26 cellular contexts compared by ENCODE assay signal in genomic region chr3:51997172-51997571, GRCh38. TPM values are rescaled to one million over a fixed set of nuclear protein-coding genes. Genes with fewer than 3 reads are reported as not detected.
A peak's percentile ranks its signal among the peaks of the same experiment; 100 is the strongest.
DNase-seq lines count a peak whose midpoint lies in the region; ATAC-seq, FAIRE-seq and TF ChIP-seq lines count a peak whose summit lies in the region.
"Had no signal": no experiment of that assay in that cellular context is flagged by ENCODE, and none has a peak within 500 bp of the region (broad histone marks: within the 10 kb centered on the region; RNA-seq: fewer than 3 reads in every experiment).

No MANE protein-coding gene starts in this region.

- POLR2A ChIA-PET in H1 (lab: Charles Lee; ENCODE audit: partially characterized antibody), result interaction anchor here (1.2 to 1.5 kb wide), 4 partner anchors 14 to 56 kb away, joined by 3 to 8 read pairs (median 4); partner anchors contain the start of gene ACY1

- H3K79me1 ChIP-seq in H1 (ENCODE audit: low read depth, low read length), result peaks cover 4% of the 10 kb centered on the region

- peaks cover 32% of the 10 kb centered on the region for H3K36me3 Mint-ChIP-seq in activated T-cell treated with anti-CD3 and anti-CD28 coated beads, Interleukin-2, amount 50 U/mL, for 4 hours (ENCODE audit: insufficient read depth)
- H3K36me3 Mint-ChIP-seq in IgD-negative memory B cell (no peaks in the 10 kb centered on the region), nephron progenitor cell (ENCODE audit: low read depth) (peaks cover 36% of the 10 kb centered on the region)

- H2BK12ac ChIP-seq in H1 (ENCODE audit: low read depth, low read length), result no peak overlapping the region

- no peaks in the 10 kb centered on the region; a peak in 1 of 7 replicates for H3K27me3 ChIP-seq in H1 (replicated peaks in 1 of 4; ENCODE audit: control insufficient read depth in 3 of 4, extremely low read depth in 1 of 4, insufficient read depth in 3 of 4, low read length in 3 of 4)
- H3K27me3 ChIP-seq: ascending aorta, gastrocnemius medialis, tibial nerve had no signal

- TF ChIP-seq POLR2A in H1 (IDR thresholded peaks at IDR 0.05; ENCODE audit: control extremely low read depth in 1 of 2, low read depth in 2 of 2, low read length in 2 of 2), result no peak

- H3K36me3 ChIP-seq in H1 (ENCODE audit: control insufficient read depth in 2 of 4, insufficient read depth in 4 of 4, low read length in 3 of 4), result peaks cover 17 to 30% (median 24%) of the 10 kb centered on the region in 4 experiments

- H3K23ac ChIP-seq in H1 (ENCODE audit: insufficient read length), result no peak overlapping the region

- H2BK5ac ChIP-seq in H1 (ENCODE audit: low read depth, low read length), result no peak overlapping the region

- no peak overlapping the region for H4K5ac ChIP-seq in H1 (ENCODE audit: insufficient read length, low read depth, low read length)

- no peak overlapping the region for H2AK5ac ChIP-seq in H1 (ENCODE audit: low read depth, low read length)

- peaks cover 5% of the 10 kb centered on the region; the same call in 1 of the 2 replicates for H3K23me2 ChIP-seq in H1 (ENCODE audit: low read depth, low read length)

- H2BK20ac ChIP-seq in H1 (ENCODE audit: low read length), result no peak overlapping the region

- no peak overlapping the region for H3K56ac ChIP-seq in H1 (replicated peaks; ENCODE audit: insufficient read length, low read depth, low read length)

- TF ChIP-seq CTCF in H1 (IDR thresholded peaks at IDR 0.05; ENCODE audit: control extremely low read depth in 1 of 3, insufficient read depth in 1 of 3, low read depth in 1 of 3, low read length in 3 of 3) (no peak), nephron progenitor cell (IDR thresholded peaks at IDR 0.05) (no peak)

- no peaks in the 10 kb centered on the region for H3K27me3 Mint-ChIP-seq in activated T-cell treated with anti-CD3 and anti-CD28 coated beads, Interleukin-2, amount 50 U/mL, for 4 hours (ENCODE audit: low read depth)
- H3K27me3 Mint-ChIP-seq in IgD-negative memory B cell (no peaks in the 10 kb centered on the region), nephron progenitor cell (ENCODE audit: low read depth, poor library complexity) (peaks cover 20% of the 10 kb centered on the region)
- H3K27me3 Mint-ChIP-seq: activated naive CD4-positive, alpha-beta T cell treated with anti-CD3 and anti-CD28 coated beads, Interleukin-2, amount 50 U/mL, for 24 hours had no signal

- no peak for TF ChIP-seq EP300 in H1 (IDR thresholded peaks at IDR 0.05; ENCODE audit: borderline replicate concordance in 1 of 2, low read depth in 2 of 2, low read length in 2 of 2)

- no peaks in the 10 kb centered on the region for H3K9me3 ChIP-seq in H1 (ENCODE audit: insufficient read depth in 2 of 2, low read depth in 1 of 2, low read length in 1 of 2)
- H3K9me3 ChIP-seq: A549, ascending aorta, gastrocnemius medialis, tibial nerve had no signal

- H2AFZ ChIP-seq in H1 (ENCODE audit: low read length), result no peak overlapping the region

- no peak overlapping the region for H3K9ac ChIP-seq in H1 (replicated peaks in 1 of 4; ENCODE audit: extremely low read depth in 1 of 4, low read depth in 3 of 4, low read length in 3 of 4)

- no peak overlapping the region for H3K18ac ChIP-seq in H1 (ENCODE audit: extremely low read depth, low read length)

- 83% methylated on average over 2 of the region's 2 CpGs; no CpG with 5 or more reads in 1 of the 2 experiments for WGBS in H1 (ENCODE audit: extremely low coverage in 1 of 2, insufficient coverage in 1 of 2, insufficient read length in 1 of 2, insufficient replicate concordance in 2 of 2, low coverage in 1 of 2, low lambda C conversion rate in 2 of 2, missing lambda C conversion rate in 1 of 2), 2 experiments

- no peak for ATAC-seq in activated T-cell treated with anti-CD3 and anti-CD28 coated beads, Interleukin-2, amount 50 U/mL, for 4 hours
- ATAC-seq: A549, gastrocnemius medialis had no signal

- H2BK15ac ChIP-seq in H1 (ENCODE audit: low read length), result peak overlapping the region; percentile 76; the same call in 1 of the 2 replicates

- FAIRE-seq in H1 (lab: Jason Lieb, UNC), result no peak
- no peak for FAIRE-seq in HTR-8/SVneo (lab: Jason Lieb, UNC)
- FAIRE-seq: A549, GM19239, RCC 7860, small intestine had no signal

- H3K14ac ChIP-seq in H1 (ENCODE audit: insufficient read length), result no peak overlapping the region

- H4K20me1 ChIP-seq in H1 (replicated peaks in 1 of 2; ENCODE audit: control insufficient read depth in 1 of 2, insufficient read depth in 2 of 2, low read length in 2 of 2), result peaks cover under 1 to 6% of the 10 kb centered on the region in 2 experiments

- no peak for TF ChIP-seq RAD21 in H1 (IDR thresholded peaks at IDR 0.05 in 1 of 2, conservative IDR thresholded peaks at IDR 0.05 in 1 of 2; ENCODE audit: low read depth in 2 of 2, low read length in 2 of 2)

- CTCF ChIA-PET in H1 (lab: Charles Lee; ENCODE audit: partially characterized antibody), result interaction anchor here (0.7 to 2.6 kb wide), 6 partner anchors 15 to 381 kb away, joined by 3 to 13 read pairs (median 6); no protein-coding TSS in a partner anchor

- H3K27ac Mint-ChIP-seq in IgD-negative memory B cell (peak overlapping the region in 2 of 3 donors; percentile 18 to 73), nephron progenitor cell (no peak overlapping the region)
- H3K27ac Mint-ChIP-seq: activated T-helper 2 cell treated with anti-CD3 and anti-CD28 coated beads, Interferon-gamma antibody, Interleukin-2, Interleukin-4, amounts not matched to agents 10 μg/mL and 5 μg/mL and 100 μg/mL, durations not matched to agents 14 hours and 24 hours and 36 hours; T-helper 2 cell treated with Interferon-gamma antibody and Interleukin-4, amounts not matched to agents 5 μg/mL and 100 μg/mL, for 36 hours had no signal

- peak overlapping the region; percentile 53 for H3K4me3 Mint-ChIP-seq in activated T-cell treated with anti-CD3 and anti-CD28 coated beads, Interleukin-2, amount 50 U/mL, for 4 hours
- H3K4me3 Mint-ChIP-seq in IgD-negative memory B cell (peak overlapping the region; percentile 32 to 80 (median 34)), nephron progenitor cell (peak overlapping the region; percentile 58)
- H3K4me3 Mint-ChIP-seq: activated naive CD4-positive, alpha-beta T cell treated with anti-CD3 and anti-CD28 coated beads, Interleukin-2, amount 50 U/mL, for 24 hours had no signal

- H3K4me2 ChIP-seq in H1 (ENCODE audit: insufficient read depth in 1 of 2, low read depth in 2 of 2, low read length in 2 of 2), result no peak overlapping the region; a peak in 1 of 4 replicates
- H3K4me2 ChIP-seq: A549 had no signal

- no peak for DNase-seq in activated T-cell treated with anti-CD3 and anti-CD28 coated beads, Interleukin-2, amount 50 U/mL, for 4 hours
- DNase-seq in activated T-cell treated with anti-CD3 and anti-CD28 coated beads for 4 hours (no peak), H1 (ENCODE audit: low read depth in 1 of 2, low spot score in 2 of 2) (no peak), nephron progenitor cell (no peak), HTR-8/SVneo (ENCODE audit: insufficient read length, low spot score) (no peak), NCI-H128 (lab: John Stamatoyannopoulos, UW; ENCODE audit: unreplicated experiment) (no peak), NCI-H2107 treated with DMSO at 0.1 percent for 48 hours (lab: John Stamatoyannopoulos, UW; ENCODE audit: unreplicated experiment) (no peak)
- DNase-seq: activated CD4-positive, alpha-beta T cell treated with anti-CD3 and anti-CD28 coated beads for 48 hours; AML-193; COR-L47; gastrocnemius medialis; H7; hippocampal formation; NCI-H1105; NCI-H2029; retina; small intestine had no signal

- H3K4me1 Mint-ChIP-seq in activated T-cell treated with anti-CD3 and anti-CD28 coated beads, Interleukin-2, amount 50 U/mL, for 4 hours (ENCODE audit: low read depth), result peaks cover 32% of the 10 kb centered on the region
- H3K4me1 Mint-ChIP-seq in IgD-negative memory B cell, result peaks cover 13 to 24% (median 18%) of the 10 kb centered on the region in 3 donors
- peaks cover 61% of the 10 kb centered on the region for H3K4me1 Mint-ChIP-seq in nephron progenitor cell

- no peak overlapping the region for H3K4ac ChIP-seq in H1 (replicated peaks; ENCODE audit: insufficient read length, low read depth, low read length)

- H3K9me3 Mint-ChIP-seq in activated T-cell treated with anti-CD3 and anti-CD28 coated beads, Interleukin-2, amount 50 U/mL, for 4 hours, result no peaks in the 10 kb centered on the region
- H3K9me3 Mint-ChIP-seq in IgD-negative memory B cell (no peaks in the 10 kb centered on the region), nephron progenitor cell (no peaks in the 10 kb centered on the region)
- H3K9me3 Mint-ChIP-seq: activated naive CD4-positive, alpha-beta T cell treated with anti-CD3 and anti-CD28 coated beads, Interleukin-2, amount 50 U/mL, for 24 hours; activated T-helper 2 cell treated with anti-CD3 and anti-CD28 coated beads, Interferon-gamma antibody, Interleukin-2, Interleukin-4, amounts not matched to agents 10 μg/mL and 5 μg/mL and 100 μg/mL, durations not matched to agents 14 hours and 24 hours and 36 hours; T-helper 2 cell treated with Interferon-gamma antibody and Interleukin-4, amounts not matched to agents 5 μg/mL and 100 μg/mL, for 36 hours had no signal

- no peak overlapping the region for H4K8ac ChIP-seq in H1 (ENCODE audit: extremely low read depth, insufficient read depth, low read length)

- peaks cover 8 to 24% (median 10%) of the 10 kb centered on the region in 4 experiments for H3K4me1 ChIP-seq in H1 (replicated peaks in 1 of 4; ENCODE audit: control insufficient read depth in 3 of 4, insufficient read depth in 4 of 4, low read length in 3 of 4)

- no peak overlapping the region for H4K91ac ChIP-seq in H1 (replicated peaks; ENCODE audit: insufficient read length, low read length)

- no peak overlapping the region for H3K4me3 ChIP-seq in H1 (ENCODE audit: extremely low read depth in 1 of 4, insufficient read depth in 2 of 4, low read depth in 3 of 4, low read length in 4 of 4)
- H3K4me3 ChIP-seq: A549, ascending aorta, gastrocnemius medialis, tibial nerve had no signal

- H3K27ac ChIP-seq in H1 (ENCODE audit: low read depth, low read length), result no peak overlapping the region
- H3K27ac ChIP-seq: A549, ascending aorta, gastrocnemius medialis, tibial nerve had no signal

- peaks cover 0 to 17% of the 10 kb centered on the region in 2 experiments; a peak in 3 of 4 replicates for H3K79me2 ChIP-seq in H1 (ENCODE audit: control insufficient read depth in 1 of 2, insufficient read depth in 2 of 2, low read length in 2 of 2)

- H2BK120ac ChIP-seq in H1 (replicated peaks; ENCODE audit: low read depth, low read length), result no peak overlapping the region

RNA-seq across cellular contexts. Expression of gene RPL29, which starts 1.5 kb away (rescaled TPM):
- 1,000 to 10,000 TPM; 1,732 to 1,841 (median 1,813) TPM for total RNA-seq in activated T-cell treated with anti-CD3 and anti-CD28 coated beads, Interleukin-2, amount 50 U/mL, for 4 hours
- polyA plus RNA-seq in IgD-negative memory B cell, result 1,567 TPM
- total RNA-seq in H1 (2021; fragmentation: NEBNext Ultra II Directional; extraction: Animal tissue kit (Norgen Biotek cat#: 25700)), result 1,467 and 1,476 TPM in 2 replicates
- 2,660 and 3,062 TPM in 2 replicates for polyA plus RNA-seq in H1 (2011; rRNA removed)
- polyA plus RNA-seq in H1 (2011; cell fraction: cytosol; rRNA removed), result 3,021 TPM
- 1,988 TPM for polyA plus RNA-seq in H1 (2011; cell fraction: nucleus; rRNA removed)
- polyA plus RNA-seq in H1 (2012, experiment 1 of 2), result 2,347 to 2,838 TPM (median 2,522 TPM) in 4 replicates
- 3,643 TPM for polyA plus RNA-seq in H1 (2012, experiment 2 of 2)
- 2,053 TPM for polyA plus RNA-seq in H1 (2013, experiment 1 of 2)
- 1,963 TPM for polyA plus RNA-seq in H1 (2013, experiment 2 of 2)
- polyA minus RNA-seq in H1 (2011; rRNA and poly(A)+ RNA removed), result 1,098 and 1,191 TPM in 2 replicates
- polyA minus RNA-seq in H1 (2011; cell fraction: cytosol; rRNA and poly(A)+ RNA removed), result 1,141 TPM
- 716 TPM for polyA minus RNA-seq in H1 (2011; cell fraction: nucleus; rRNA and poly(A)+ RNA removed)

RNA-seq across cellular contexts. Expression of gene ACY1, which starts 13.8 kb away (rescaled TPM):
- total RNA-seq in activated T-cell treated with anti-CD3 and anti-CD28 coated beads, Interleukin-2, amount 50 U/mL, for 4 hours, result 10 to 100 TPM; 47.6 to 58.1 (median 55.9) TPM
- polyA plus RNA-seq in IgD-negative memory B cell, result 18.0 TPM
- 45.5 and 48.3 TPM in 2 replicates for total RNA-seq in H1 (2021; fragmentation: NEBNext Ultra II Directional; extraction: Animal tissue kit (Norgen Biotek cat#: 25700))
- polyA plus RNA-seq in H1 (2011; rRNA removed), result 113 and 189 TPM in 2 replicates
- polyA plus RNA-seq in H1 (2011; cell fraction: cytosol; rRNA removed), result 84.0 TPM
- 135 TPM for polyA plus RNA-seq in H1 (2011; cell fraction: nucleus; rRNA removed)
- 34.5 to 75.6 TPM (median 65.5 TPM) in 4 replicates for polyA plus RNA-seq in H1 (2012, experiment 1 of 2)
- polyA plus RNA-seq in H1 (2012, experiment 2 of 2), result 75.0 TPM
- polyA plus RNA-seq in H1 (2013, experiment 1 of 2), result 33.1 TPM
- polyA plus RNA-seq in H1 (2013, experiment 2 of 2), result 31.7 TPM
- 58.7 and 82.2 TPM in 2 replicates for polyA minus RNA-seq in H1 (2011; rRNA and poly(A)+ RNA removed)
- 40.8 TPM for polyA minus RNA-seq in H1 (2011; cell fraction: cytosol; rRNA and poly(A)+ RNA removed)
- polyA minus RNA-seq in H1 (2011; cell fraction: nucleus; rRNA and poly(A)+ RNA removed), result 47.3 TPM

RNA-seq across cellular contexts. Expression of gene ABHD14A, which starts 22.3 kb away (rescaled TPM):
- total RNA-seq in activated T-cell treated with anti-CD3 and anti-CD28 coated beads, Interleukin-2, amount 50 U/mL, for 4 hours, result 10 to 100 TPM; 11.8 to 19.7 (median 12.6) TPM
- polyA plus RNA-seq in IgD-negative memory B cell, result 61.6 TPM
- 1.8 and 4.6 TPM in 2 replicates for total RNA-seq in H1 (2021; fragmentation: NEBNext Ultra II Directional; extraction: Animal tissue kit (Norgen Biotek cat#: 25700))
- polyA plus RNA-seq in H1 (2011; rRNA removed), result 9.8 and 12.4 TPM in 2 replicates
- 8.7 TPM for polyA plus RNA-seq in H1 (2011; cell fraction: cytosol; rRNA removed)
- 6.5 TPM for polyA plus RNA-seq in H1 (2011; cell fraction: nucleus; rRNA removed)
- 2.7 to 5.2 TPM (median 4.4 TPM) in 4 replicates for polyA plus RNA-seq in H1 (2012, experiment 1 of 2)
- 6.5 TPM for polyA plus RNA-seq in H1 (2012, experiment 2 of 2)
- polyA plus RNA-seq in H1 (2013, experiment 1 of 2), result 5.2 TPM
- polyA plus RNA-seq in H1 (2013, experiment 2 of 2), result 5.6 TPM
- polyA minus RNA-seq in H1 (2011; rRNA and poly(A)+ RNA removed), result 1.7 and 1.9 TPM in 2 replicates
- polyA minus RNA-seq in H1 (2011; cell fraction: cytosol; rRNA and poly(A)+ RNA removed), result not detected
- 1.6 TPM for polyA minus RNA-seq in H1 (2011; cell fraction: nucleus; rRNA and poly(A)+ RNA removed)

RNA-seq across cellular contexts. Expression of gene ABHD14B, which starts 23.3 kb away (rescaled TPM):
- 10 to 100 TPM; 27.4 to 30.9 (median 28.5) TPM for total RNA-seq in activated T-cell treated with anti-CD3 and anti-CD28 coated beads, Interleukin-2, amount 50 U/mL, for 4 hours
- polyA plus RNA-seq in IgD-negative memory B cell, result 106 TPM
- 5.8 and 6.1 TPM in 2 replicates for total RNA-seq in H1 (2021; fragmentation: NEBNext Ultra II Directional; extraction: Animal tissue kit (Norgen Biotek cat#: 25700))
- polyA plus RNA-seq in H1 (2011; rRNA removed), result 18.0 and 20.0 TPM in 2 replicates
- 19.8 TPM for polyA plus RNA-seq in H1 (2011; cell fraction: cytosol; rRNA removed)
- polyA plus RNA-seq in H1 (2011; cell fraction: nucleus; rRNA removed), result 29.6 TPM
- 6.0 to 11.2 TPM (median 9.3 TPM) in 4 replicates for polyA plus RNA-seq in H1 (2012, experiment 1 of 2)
- polyA plus RNA-seq in H1 (2012, experiment 2 of 2), result 8.3 TPM
- polyA plus RNA-seq in H1 (2013, experiment 1 of 2), result 4.5 TPM
- 4.5 TPM for polyA plus RNA-seq in H1 (2013, experiment 2 of 2)
- polyA minus RNA-seq in H1 (2011; rRNA and poly(A)+ RNA removed), result 11.7 and 13.7 TPM in 2 replicates
- 9.2 TPM for polyA minus RNA-seq in H1 (2011; cell fraction: cytosol; rRNA and poly(A)+ RNA removed)
- 12.2 TPM for polyA minus RNA-seq in H1 (2011; cell fraction: nucleus; rRNA and poly(A)+ RNA removed)

RNA-seq across cellular contexts. Expression of gene PCBP4, which starts 29.9 kb away (rescaled TPM):
- 10 to 100 TPM in 2 of 3 donors, 1 to 10 TPM in 1; 9.8 to 12.3 (median 10.4) TPM for total RNA-seq in activated T-cell treated with anti-CD3 and anti-CD28 coated beads, Interleukin-2, amount 50 U/mL, for 4 hours
- polyA plus RNA-seq in IgD-negative memory B cell, result 13.9 TPM
- 16.4 and 19.6 TPM in 2 replicates for total RNA-seq in H1 (2021; fragmentation: NEBNext Ultra II Directional; extraction: Animal tissue kit (Norgen Biotek cat#: 25700))
- polyA plus RNA-seq in H1 (2011; rRNA removed), result 34.1 and 51.2 TPM in 2 replicates
- polyA plus RNA-seq in H1 (2011; cell fraction: cytosol; rRNA removed), result 41.2 TPM
- 89.0 TPM for polyA plus RNA-seq in H1 (2011; cell fraction: nucleus; rRNA removed)
- polyA plus RNA-seq in H1 (2012, experiment 1 of 2), result 15.1 to 28.4 TPM (median 24.5 TPM) in 4 replicates
- polyA plus RNA-seq in H1 (2012, experiment 2 of 2), result 20.6 TPM
- polyA plus RNA-seq in H1 (2013, experiment 1 of 2), result 12.3 TPM
- polyA plus RNA-seq in H1 (2013, experiment 2 of 2), result 12.9 TPM
- 12.4 and 14.2 TPM in 2 replicates for polyA minus RNA-seq in H1 (2011; rRNA and poly(A)+ RNA removed)
- 13.5 TPM for polyA minus RNA-seq in H1 (2011; cell fraction: cytosol; rRNA and poly(A)+ RNA removed)
- polyA minus RNA-seq in H1 (2011; cell fraction: nucleus; rRNA and poly(A)+ RNA removed), result 15.1 TPM
